Comparison of ENCODE assay signal across 23 cellular contexts in the genomic region with DNA sequence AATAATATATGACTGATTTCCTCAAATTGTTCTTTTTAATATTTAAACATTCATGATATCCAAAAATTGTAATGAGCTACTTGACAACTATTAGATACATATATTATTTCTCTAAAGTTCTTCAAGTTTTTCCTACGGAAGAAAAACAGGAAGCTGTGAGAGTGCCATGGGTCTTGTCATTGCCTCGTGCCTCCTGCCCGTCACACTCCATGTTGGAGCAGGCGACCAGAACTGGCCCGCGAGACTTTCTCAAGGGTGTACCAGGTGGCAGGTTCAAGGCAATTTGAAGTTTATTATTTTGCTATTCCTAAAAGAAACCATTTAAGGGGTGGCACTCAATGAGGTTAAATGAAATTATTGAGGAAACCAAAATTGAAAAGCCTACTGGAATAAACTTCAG.
"Had no signal": no experiment of that assay in that cellular context is flagged by ENCODE, and none has a peak within 500 bp of the region (broad histone marks: within the 10 kb centered on the region; RNA-seq: fewer than 3 reads in every experiment).

No MANE protein-coding gene starts in this region.

- H3K4me3 ChIP-seq: PC-9, Peyer's patch, SJCRH30 had no signal

- H3K4me1 ChIP-seq: SJCRH30 had no signal

- H3K27ac ChIP-seq: PC-9, Peyer's patch, SJCRH30 had no signal

- H3K36me3 ChIP-seq: Peyer's patch, SJCRH30 had no signal

- H3K27me3 ChIP-seq: Peyer's patch, SJCRH30 had no signal

- H3K9me3 ChIP-seq: Peyer's patch, SJCRH30 had no signal

- H2AFZ ChIP-seq: PC-9 had no signal

- H3K4me2 ChIP-seq: PC-9 had no signal

- DNase-seq: IMR-90, Karpas-422, KG1, MM.1S, NCI-H1092 treated with DMSO at 0.1 percent for 48 hours, NCI-H1436, NCI-H187, NCI-H2029, NCI-H2081 treated with DMSO at 0.1 percent for 48 hours, NCI-H2171, NCI-H226, NCI-H446, NCI-H510A, NCI-H524 treated with DMSO at 0.1 percent for 48 hours, NCI-H69, NCI-H774, OCI-M1, PC-9, Peyer's patch, SHP77 treated with DMSO at 0.1 percent for 48 hours, SJCRH30 had no signal

- ATAC-seq: Right ventricle myocardium inferior, SK-N-SH treated with all-trans-retinoic acid at 6 μM for 48 hours had no signal
